In genomic region chr2:215835641-215836040, GRCh38 we compare ENCODE assay signal across 19 cellular contexts.
DNase-seq lines count a peak whose midpoint lies in the region; ATAC-seq, FAIRE-seq and TF ChIP-seq lines count a peak whose summit lies in the region.
"Had no signal": no experiment of that assay in that cellular context is flagged by ENCODE, and none has a peak within 500 bp of the region (broad histone marks: within the 10 kb centered on the region; RNA-seq: fewer than 3 reads in every experiment).

No MANE protein-coding gene starts in this region.

- DNase-seq in GM23338 (ENCODE audit: low spot score): no peak
- no peak for DNase-seq in chondrocyte (ENCODE audit: low spot score)
- no peak for DNase-seq in mesothelial cell of epicardium (ENCODE audit: low spot score in 2 of 2, unreplicated experiment in 2 of 2)
- DNase-seq in smooth muscle cell (lab: John Stamatoyannopoulos, UW; ENCODE audit: unreplicated experiment): no peak
- DNase-seq in urothelium cell line (ENCODE audit: low spot score): no peak
- DNase-seq in NCI-H82 (lab: John Stamatoyannopoulos, UW): no peak
- DNase-seq: CD4-positive, alpha-beta memory T cell; DND-41; GF-D8; GOT3; KG1; NCI-H1105; NCI-H187; NCI-H446; NCI-H748 treated with DMSO at 0.1 percent for 48 hours; Peyer's patch; SHP77 had no signal

- H2AFZ ChIP-seq in GM23338 (peak overlapping the region; percentile 21; the same call in 1 of the 2 replicates), smooth muscle cell (ENCODE audit: low read depth) (peak overlapping the region; percentile 68)

- H3K27me3 ChIP-seq in GM23338 (ENCODE audit: insufficient read depth) (no peaks in the 10 kb centered on the region), smooth muscle cell (ENCODE audit: low read depth) (no peaks in the 10 kb centered on the region)
- H3K27me3 ChIP-seq: Peyer's patch had no signal

- H3K27ac ChIP-seq in GM23338 (ENCODE audit: low read depth) (no peak overlapping the region), smooth muscle cell (ENCODE audit: low read depth) (peak overlapping the region; percentile 35)
- H3K27ac ChIP-seq: Peyer's patch had no signal

- no peaks in the 10 kb centered on the region for H3K9me2 ChIP-seq in GM23338 (ENCODE audit: insufficient read depth)

- FAIRE-seq in urothelium cell line (lab: Jason Lieb, UNC): no peak

- H4K20me1 ChIP-seq in GM23338 (replicated peaks; ENCODE audit: insufficient read depth): no peaks in the 10 kb centered on the region
- H4K20me1 ChIP-seq in smooth muscle cell (ENCODE audit: low read depth): no peaks in the 10 kb centered on the region

- H3K27ac Mint-ChIP-seq in GM23338 (no peak overlapping the region), chondrocyte (ENCODE audit: unreplicated experiment) (peak overlapping the region; percentile 84), mesothelial cell of epicardium (peak overlapping the region; percentile 53)
- H3K27ac Mint-ChIP-seq: B cell; CD4-positive, alpha-beta memory T cell had no signal

- no peaks in the 10 kb centered on the region for H3F3A ChIP-seq in GM23338 (replicated peaks; ENCODE audit: low read depth)
- H3F3A ChIP-seq in smooth muscle cell (ENCODE audit: low read depth): no peaks in the 10 kb centered on the region

- H3K27me3 Mint-ChIP-seq in GM23338 (ENCODE audit: insufficient read depth, low read depth, poor library complexity) (peaks cover 2% of the 10 kb centered on the region), chondrocyte (ENCODE audit: low read depth) (no peaks in the 10 kb centered on the region), mesothelial cell of epicardium (ENCODE audit: low read depth) (no peaks in the 10 kb centered on the region)

- TF ChIP-seq CTCF in GM23338 (conservative IDR thresholded peaks at IDR 0.05; ENCODE audit: low read depth in 2 of 2) (no peak), chondrocyte (IDR thresholded peaks at IDR 0.05) (no peak), mesothelial cell of epicardium (IDR thresholded peaks at IDR 0.05; ENCODE audit: unreplicated experiment) (no peak), smooth muscle cell (IDR thresholded peaks at IDR 0.05; ENCODE audit: borderline replicate concordance, insufficient read depth, poor library complexity, severe bottlenecking) (no peak)

- ATAC-seq in GM23338: no peak
- no peak for ATAC-seq in HG02938 (IDR thresholded peaks at IDR 0.05; ENCODE audit: unreplicated experiment)

- H3K4me2 ChIP-seq in GM23338 (no peak overlapping the region), smooth muscle cell (peak overlapping the region; percentile 39)

- no peaks in the 10 kb centered on the region for H3K79me2 ChIP-seq in GM23338 (replicated peaks; ENCODE audit: insufficient read depth)
- H3K79me2 ChIP-seq in smooth muscle cell (ENCODE audit: low read depth): no peaks in the 10 kb centered on the region

- H3K4me3 ChIP-seq in GM23338 (no peak overlapping the region), smooth muscle cell (no peak overlapping the region)
- H3K4me3 ChIP-seq: Peyer's patch had no signal

- no peaks in the 10 kb centered on the region for H3K36me3 Mint-ChIP-seq in GM23338 (ENCODE audit: low read depth)
- H3K36me3 Mint-ChIP-seq in chondrocyte (ENCODE audit: low read depth): no peaks in the 10 kb centered on the region
- no peaks in the 10 kb centered on the region for H3K36me3 Mint-ChIP-seq in mesothelial cell of epicardium
- H3K36me3 Mint-ChIP-seq: CD4-positive, alpha-beta memory T cell had no signal

- H3K9me3 ChIP-seq in smooth muscle cell (replicated peaks; ENCODE audit: low read depth): no peaks in the 10 kb centered on the region
- H3K9me3 ChIP-seq: Peyer's patch had no signal

- H3K9me3 Mint-ChIP-seq in GM23338: no peaks in the 10 kb centered on the region
- H3K9me3 Mint-ChIP-seq in chondrocyte (ENCODE audit: low read depth): peaks cover 3% of the 10 kb centered on the region
- peaks cover 3% of the 10 kb centered on the region for H3K9me3 Mint-ChIP-seq in mesothelial cell of epicardium
- H3K9me3 Mint-ChIP-seq: CD4-positive, alpha-beta memory T cell had no signal

- H3K36me3 ChIP-seq in GM23338 (ENCODE audit: insufficient read depth) (no peaks in the 10 kb centered on the region), smooth muscle cell (ENCODE audit: low read depth) (no peaks in the 10 kb centered on the region)
- H3K36me3 ChIP-seq: Peyer's patch had no signal

- H3K4me3 Mint-ChIP-seq in GM23338: no peak overlapping the region
- no peak overlapping the region for H3K4me3 Mint-ChIP-seq in chondrocyte (ENCODE audit: unreplicated experiment)
- no peak overlapping the region for H3K4me3 Mint-ChIP-seq in mesothelial cell of epicardium
- H3K4me3 Mint-ChIP-seq: B cell; CD4-positive, alpha-beta memory T cell had no signal

- 30% methylated on average over 1 of the region's 1 CpG for WGBS in smooth muscle cell (ENCODE audit: low lambda C conversion rate)

- H3K4me1 ChIP-seq in GM23338 (ENCODE audit: insufficient read depth) (no peaks in the 10 kb centered on the region), smooth muscle cell (ENCODE audit: low read depth) (no peaks in the 10 kb centered on the region)

- H3K4me1 Mint-ChIP-seq in GM23338 (peaks cover 8% of the 10 kb centered on the region), chondrocyte (ENCODE audit: low read depth) (peaks cover 71% of the 10 kb centered on the region), mesothelial cell of epicardium (peaks cover 33% of the 10 kb centered on the region)
- H3K4me1 Mint-ChIP-seq: CD4-positive, alpha-beta memory T cell had no signal

- no peak overlapping the region for H3K9ac ChIP-seq in smooth muscle cell (ENCODE audit: low read depth)

TF ChIP-seq in GM23338, 12 proteins besides CTCF, POLR2A, EP300 and RAD21:
- TF ChIP-seq, protein P1, sequence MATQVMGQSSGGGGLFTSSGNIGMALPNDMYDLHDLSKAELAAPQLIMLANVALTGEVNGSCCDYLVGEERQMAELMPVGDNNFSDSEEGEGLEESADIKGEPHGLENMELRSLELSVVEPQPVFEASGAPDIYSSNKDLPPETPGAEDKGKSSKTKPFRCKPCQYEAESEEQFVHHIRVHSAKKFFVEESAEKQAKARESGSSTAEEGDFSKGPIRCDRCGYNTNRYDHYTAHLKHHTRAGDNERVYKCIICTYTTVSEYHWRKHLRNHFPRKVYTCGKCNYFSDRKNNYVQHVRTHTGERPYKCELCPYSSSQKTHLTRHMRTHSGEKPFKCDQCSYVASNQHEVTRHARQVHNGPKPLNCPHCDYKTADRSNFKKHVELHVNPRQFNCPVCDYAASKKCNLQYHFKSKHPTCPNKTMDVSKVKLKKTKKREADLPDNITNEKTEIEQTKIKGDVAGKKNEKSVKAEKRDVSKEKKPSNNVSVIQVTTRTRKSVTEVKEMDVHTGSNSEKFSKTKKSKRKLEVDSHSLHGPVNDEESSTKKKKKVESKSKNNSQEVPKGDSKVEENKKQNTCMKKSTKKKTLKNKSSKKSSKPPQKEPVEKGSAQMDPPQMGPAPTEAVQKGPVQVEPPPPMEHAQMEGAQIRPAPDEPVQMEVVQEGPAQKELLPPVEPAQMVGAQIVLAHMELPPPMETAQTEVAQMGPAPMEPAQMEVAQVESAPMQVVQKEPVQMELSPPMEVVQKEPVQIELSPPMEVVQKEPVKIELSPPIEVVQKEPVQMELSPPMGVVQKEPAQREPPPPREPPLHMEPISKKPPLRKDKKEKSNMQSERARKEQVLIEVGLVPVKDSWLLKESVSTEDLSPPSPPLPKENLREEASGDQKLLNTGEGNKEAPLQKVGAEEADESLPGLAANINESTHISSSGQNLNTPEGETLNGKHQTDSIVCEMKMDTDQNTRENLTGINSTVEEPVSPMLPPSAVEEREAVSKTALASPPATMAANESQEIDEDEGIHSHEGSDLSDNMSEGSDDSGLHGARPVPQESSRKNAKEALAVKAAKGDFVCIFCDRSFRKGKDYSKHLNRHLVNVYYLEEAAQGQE (IDR thresholded peaks at IDR 0.05; ENCODE audit: unreplicated experiment): no peak
- TF ChIP-seq STAT1 (IDR thresholded peaks at IDR 0.05; ENCODE audit: unreplicated experiment) (no peak), EZH2 (IDR thresholded peaks at IDR 0.05; ENCODE audit: low read depth, unreplicated experiment) (no peak), ZNF331 (CRISPR knock-in tag; IDR thresholded peaks at IDR 0.05; ENCODE audit: low read depth) (no peak), NANOG (IDR thresholded peaks at IDR 0.05; ENCODE audit: borderline replicate concordance) (no peak), EZH2phosphoT487 (IDR thresholded peaks at IDR 0.05; ENCODE audit: unreplicated experiment) (no peak), JUNB (IDR thresholded peaks at IDR 0.05; ENCODE audit: unreplicated experiment) (no peak)
